Comparison of ENCODE assay signal across 25 cellular contexts in genomic region chr21:46554431-46555224, GRCh38. TPM values are rescaled to one million over a fixed set of nuclear protein-coding genes. Genes with fewer than 3 reads are reported as not detected.
DNase-seq lines count a peak whose midpoint lies in the region; ATAC-seq, FAIRE-seq and TF ChIP-seq lines count a peak whose summit lies in the region.
"Had no signal": no experiment of that assay in that cellular context is flagged by ENCODE, and none has a peak within 500 bp of the region (broad histone marks: within the 10 kb centered on the region; RNA-seq: fewer than 3 reads in every experiment).

No MANE protein-coding gene starts in this region.

- H2AFZ ChIP-seq in neuronal stem cell (ENCODE audit: low read length), result no peak overlapping the region
- H2AFZ ChIP-seq in Karpas-422 (ENCODE audit: low read length), result no peak overlapping the region

- no peaks in the 10 kb centered on the region for H3K27me3 Mint-ChIP-seq in activated CD8-positive, alpha-beta memory T cell treated with anti-CD3 and anti-CD28 coated beads, Interleukin-2, amount 10 ng/mL, durations not matched to agents 7 days and 5 days
- H3K27me3 Mint-ChIP-seq: activated CD4-positive, alpha-beta T cell treated with anti-CD3 and anti-CD28 coated beads, Interleukin-2, amount 10 ng/mL, durations not matched to agents 24 days and 14 days had no signal

- H2BK12ac ChIP-seq in neuronal stem cell (ENCODE audit: low read length), result no peak overlapping the region

- H3K27me3 ChIP-seq in neuronal stem cell (ENCODE audit: control insufficient read depth in 3 of 3, insufficient read depth in 3 of 3, low read depth in 1 of 3, low read length in 3 of 3) (no peaks in the 10 kb centered on the region), dorsolateral prefrontal cortex (no peaks in the 10 kb centered on the region), Karpas-422 (ENCODE audit: low read length) (no peaks in the 10 kb centered on the region)
- H3K27me3 ChIP-seq: cardiac muscle cell, esophagus squamous epithelium had no signal

- H3K4me1 Mint-ChIP-seq in activated CD8-positive, alpha-beta memory T cell treated with anti-CD3 and anti-CD28 coated beads, Interleukin-2, amount 10 ng/mL, durations not matched to agents 7 days and 5 days, result peaks cover 39% of the 10 kb centered on the region
- H3K4me1 Mint-ChIP-seq: nephron had no signal

- H4K91ac ChIP-seq in neuronal stem cell (ENCODE audit: low read depth, low read length, poor library complexity), result no peak overlapping the region

- no peak for ATAC-seq in activated CD8-positive, alpha-beta memory T cell treated with anti-CD3 and anti-CD28 coated beads, Interleukin-2, amount 10 ng/mL, durations not matched to agents 7 days and 5 days
- ATAC-seq: HCT116 had no signal

- intact Hi-C loops in cardiac septum (cut with DNase I), result no loop called here
- intact Hi-C loops in dorsolateral prefrontal cortex (cut with DNase I), result no loop called here

- H3K9ac ChIP-seq in neuronal stem cell (ENCODE audit: low read depth, low read length, poor library complexity) (peak overlapping the region; percentile 26), Karpas-422 (ENCODE audit: low read length) (no peak overlapping the region)

- H2BK5ac ChIP-seq in neuronal stem cell (ENCODE audit: low read length), result no peak overlapping the region

- no peak overlapping the region for H3K14ac ChIP-seq in neuronal stem cell (ENCODE audit: low read length)

- H4K8ac ChIP-seq in neuronal stem cell (ENCODE audit: low read depth, low read length), result no peak overlapping the region

- no peak overlapping the region for H3K4me2 ChIP-seq in neuronal stem cell (ENCODE audit: insufficient read depth, low read length, poor library complexity, severe bottlenecking)
- H3K4me2 ChIP-seq in Karpas-422 (ENCODE audit: low read depth, low read length, poor library complexity, severe bottlenecking), result no peak overlapping the region
- H3K4me2 ChIP-seq: smooth muscle cell had no signal

- no peak overlapping the region for H2AK5ac ChIP-seq in neuronal stem cell (ENCODE audit: low read depth, low read length)

- H3K36me3 ChIP-seq in neuronal stem cell (replicated peaks in 1 of 2; ENCODE audit: control insufficient read depth in 2 of 2, insufficient read depth in 2 of 2, low read length in 2 of 2), result peaks cover 46 to 94% of the 10 kb centered on the region in 2 donors
- peaks cover 13% of the 10 kb centered on the region; the same call in 1 of the 2 replicates for H3K36me3 ChIP-seq in Karpas-422 (ENCODE audit: insufficient read depth, low read length)

- H3K9me3 Mint-ChIP-seq in activated CD8-positive, alpha-beta memory T cell treated with anti-CD3 and anti-CD28 coated beads, Interleukin-2, amount 10 ng/mL, durations not matched to agents 7 days and 5 days (ENCODE audit: low read depth), result no peaks in the 10 kb centered on the region
- H3K9me3 Mint-ChIP-seq: activated CD4-positive, alpha-beta T cell treated with anti-CD3 and anti-CD28 coated beads, Interleukin-2, amount 10 ng/mL, durations not matched to agents 24 days and 14 days; nephron had no signal

- TF ChIP-seq CTCF in D721Med (IDR thresholded peaks at IDR 0.05; ENCODE audit: insufficient read depth, missing control alignments), result no peak
- no peak for TF ChIP-seq CTCF in dorsolateral prefrontal cortex (IDR thresholded peaks at IDR 0.05 in 54 of 56, conservative IDR thresholded peaks at IDR 0.05 in 2 of 56; ENCODE audit: low read depth in 1 of 56, partially characterized antibody in 56 of 56)

- H3K4me3 Mint-ChIP-seq in activated CD8-positive, alpha-beta memory T cell treated with anti-CD3 and anti-CD28 coated beads, Interleukin-2, amount 10 ng/mL, durations not matched to agents 7 days and 5 days, result no peak overlapping the region
- H3K4me3 Mint-ChIP-seq: activated CD4-positive, alpha-beta T cell treated with anti-CD3 and anti-CD28 coated beads, Interleukin-2, amount 10 ng/mL, durations not matched to agents 24 days and 14 days; nephron had no signal

- WGBS in neuronal stem cell (ENCODE audit: extremely low coverage in 2 of 2, insufficient read length in 2 of 2, insufficient replicate concordance in 1 of 2), 2 donors, result no CpG with 5 or more reads among the region's 30 CpGs

- H3K9me3 ChIP-seq in neuronal stem cell (replicated peaks in 1 of 2; ENCODE audit: control insufficient read depth in 2 of 2, insufficient read depth in 1 of 2, low read depth in 1 of 2, low read length in 2 of 2), result no peaks in the 10 kb centered on the region
- H3K9me3 ChIP-seq in Karpas-422 (ENCODE audit: low read length), result no peaks in the 10 kb centered on the region
- H3K9me3 ChIP-seq: esophagus squamous epithelium, prostate gland had no signal

- no peak for FAIRE-seq in D721Med (lab: Jason Lieb, UNC)
- FAIRE-seq: GM12892 had no signal

- no peak overlapping the region for H3K27ac ChIP-seq in neuronal stem cell (replicated peaks; ENCODE audit: low read length)
- H3K27ac ChIP-seq in dorsolateral prefrontal cortex, result peak overlapping the region in 6 of 59 donors; percentile 4 to 51 (median 30)
- H3K27ac ChIP-seq in Karpas-422 (ENCODE audit: low read length), result no peak overlapping the region
- H3K27ac ChIP-seq: cardiac muscle cell, esophagus squamous epithelium, HL-60, prostate gland, RWPE1 had no signal

- CTCF ChIA-PET in activated CD8-positive, alpha-beta memory T cell treated with anti-CD3 and anti-CD28 coated beads, Interleukin-2, amount 10 ng/mL, durations not matched to agents 7 days and 5 days (lab: Charles Lee), result no interaction called here

- no peaks in the 10 kb centered on the region for H3K79me2 ChIP-seq in Karpas-422 (ENCODE audit: low read length)

- H3K23ac ChIP-seq in neuronal stem cell (ENCODE audit: low read depth, low read length, poor library complexity), result peak overlapping the region; percentile 44

- peaks cover 0 to 7% of the 10 kb centered on the region in 2 donors for H3K4me1 ChIP-seq in neuronal stem cell (ENCODE audit: control insufficient read depth in 2 of 2, insufficient read depth in 1 of 2, low read depth in 1 of 2, low read length in 2 of 2)
- H3K4me1 ChIP-seq in Karpas-422 (ENCODE audit: low read length), result peaks cover 12% of the 10 kb centered on the region
- H3K4me1 ChIP-seq: esophagus squamous epithelium, prostate gland had no signal

- H3K27ac Mint-ChIP-seq in activated CD8-positive, alpha-beta memory T cell treated with anti-CD3 and anti-CD28 coated beads, Interleukin-2, amount 10 ng/mL, durations not matched to agents 7 days and 5 days, result peak overlapping the region; percentile 36
- H3K27ac Mint-ChIP-seq: activated CD4-positive, alpha-beta T cell treated with anti-CD3 and anti-CD28 coated beads, Interleukin-2, amount 10 ng/mL, durations not matched to agents 24 days and 14 days; nephron had no signal

- H2BK120ac ChIP-seq in neuronal stem cell (ENCODE audit: low read depth, low read length), result no peak overlapping the region

- H4K20me1 ChIP-seq in Karpas-422 (ENCODE audit: insufficient read depth, low read depth, low read length), result no peaks in the 10 kb centered on the region

- H2BK15ac ChIP-seq in neuronal stem cell (ENCODE audit: low read length), result no peak overlapping the region

- no peak overlapping the region for H3K4ac ChIP-seq in neuronal stem cell (ENCODE audit: low read length)

- no peaks in the 10 kb centered on the region for H3K9me2 ChIP-seq in Karpas-422 (replicated peaks; ENCODE audit: insufficient read depth, low read length)

- DNase-seq in activated CD8-positive, alpha-beta memory T cell treated with anti-CD3 and anti-CD28 coated beads, Interleukin-2, amount 10 ng/mL, durations not matched to agents 7 days and 5 days, result no peak
- no peak for DNase-seq in activated CD8-positive, alpha-beta memory T cell treated with anti-CD3 and anti-CD28 coated beads, Interleukin-2, amount 50 U/mL, for 4 hours
- peak; percentile 0 for DNase-seq in D721Med (ENCODE audit: insufficient read length, low spot score)
- peak; percentile 70 for DNase-seq in cardiac septum (ENCODE audit: low spot score)
- no peak for DNase-seq in neuronal stem cell (ENCODE audit: low spot score)
- DNase-seq in dorsolateral prefrontal cortex, result no peak
- DNase-seq in Karpas-422, result no peak
- no peak for DNase-seq in effector CD8-positive, alpha-beta T cell (lab: John Stamatoyannopoulos, UW)
- DNase-seq: activated CD4-positive, alpha-beta T cell treated with anti-CD3 and anti-CD28 coated beads, Interleukin-2, amount 10 ng/mL, durations not matched to agents 24 days and 14 days; activated T-cell treated with anti-CD3 and anti-CD28 coated beads, Interleukin-2, amount 50 U/mL, for 48 hours; esophagus squamous epithelium; KG1; NCI-H1048; NCI-H2171; stimulated activated CD4-positive, alpha-beta T cell treated with anti-CD3 and anti-CD28 coated beads, Interleukin-4, amount 100 ng/mL, for 4 hours; SW 1271 had no signal

- peak overlapping the region; percentile 30 for H3K18ac ChIP-seq in neuronal stem cell (ENCODE audit: low read length)

- peaks cover 21% of the 10 kb centered on the region for H3K36me3 Mint-ChIP-seq in activated CD8-positive, alpha-beta memory T cell treated with anti-CD3 and anti-CD28 coated beads, Interleukin-2, amount 10 ng/mL, durations not matched to agents 7 days and 5 days

- H3K4me3 ChIP-seq in neuronal stem cell (ENCODE audit: low read length in 2 of 2) (no peak overlapping the region), dorsolateral prefrontal cortex (no peak overlapping the region), Karpas-422 (ENCODE audit: low read length) (no peak overlapping the region)
- H3K4me3 ChIP-seq: cardiac muscle cell, esophagus squamous epithelium, prostate gland, smooth muscle cell had no signal

- no peaks in the 10 kb centered on the region for H3K79me1 ChIP-seq in neuronal stem cell (ENCODE audit: low read depth, low read length)

RNA-seq across cellular contexts. Expression of gene S100B, which starts 50.3 kb away (rescaled TPM):
- total RNA-seq in activated CD8-positive, alpha-beta memory T cell treated with anti-CD3 and anti-CD28 coated beads, Interleukin-2, amount 10 ng/mL, durations not matched to agents 7 days and 5 days, result 1 to 10 TPM in 1 of 2 experiments, under 1 TPM in 1; 0.77 to 1.5 TPM
- 0.62 TPM for total RNA-seq in cardiac septum
- polyA plus RNA-seq in neuronal stem cell (2013, experiment 1 of 2), result 1.1 TPM
- polyA plus RNA-seq in neuronal stem cell (2013, experiment 2 of 2), result 0.96 TPM
- total RNA-seq in dorsolateral prefrontal cortex, result 100 to 1,000 TPM; 128 to 991 (median 344) TPM
- total RNA-seq in Karpas-422 (2014; rRNA removed; shearing (Covaris generic); ENCODE audit: low replicate concordance), result not detected in 2 replicates
- total RNA-seq: activated CD4-positive, alpha-beta T cell treated with anti-CD3 and anti-CD28 coated beads, Interleukin-2, amount 10 ng/mL, durations not matched to agents 24 days and 14 days; glomerular endothelial cell; smooth muscle cell had no signal
- polyA plus RNA-seq: smooth muscle cell had no signal

Comparison
In these comparisons a context has a peak if more than half of its experiments do, and no peak if none do; other contexts are left out.
1. DNase-seq: peak in D721Med (single experiment) and cardiac septum (single experiment); none in activated CD8-positive, alpha-beta memory T cell treated with anti-CD3 and anti-CD28 coated beads, Interleukin-2, amount 10 ng/mL, durations not matched to agents 7 days and 5 days (single experiment), activated CD8-positive, alpha-beta memory T cell treated with anti-CD3 and anti-CD28 coated beads, Interleukin-2, amount 50 U/mL, for 4 hours (single experiment), neuronal stem cell (single experiment), dorsolateral prefrontal cortex (0 of 10), Karpas-422 (single experiment) and effector CD8-positive, alpha-beta T cell (single experiment).
2. RNA of gene S100B, which starts 50.3 kb away (total RNA-seq): 128 to 991 TPM in dorsolateral prefrontal cortex; 0.77 to 1.5 TPM in activated CD8-positive, alpha-beta memory T cell treated with anti-CD3 and anti-CD28 coated beads, Interleukin-2, amount 10 ng/mL, durations not matched to agents 7 days and 5 days, 0.62 TPM in cardiac septum (single experiment) and not detected in Karpas-422; every median in the first group is over 10 times any median in the second.